ENCODE assay signal across 8 cellular contexts in the genomic region with DNA sequence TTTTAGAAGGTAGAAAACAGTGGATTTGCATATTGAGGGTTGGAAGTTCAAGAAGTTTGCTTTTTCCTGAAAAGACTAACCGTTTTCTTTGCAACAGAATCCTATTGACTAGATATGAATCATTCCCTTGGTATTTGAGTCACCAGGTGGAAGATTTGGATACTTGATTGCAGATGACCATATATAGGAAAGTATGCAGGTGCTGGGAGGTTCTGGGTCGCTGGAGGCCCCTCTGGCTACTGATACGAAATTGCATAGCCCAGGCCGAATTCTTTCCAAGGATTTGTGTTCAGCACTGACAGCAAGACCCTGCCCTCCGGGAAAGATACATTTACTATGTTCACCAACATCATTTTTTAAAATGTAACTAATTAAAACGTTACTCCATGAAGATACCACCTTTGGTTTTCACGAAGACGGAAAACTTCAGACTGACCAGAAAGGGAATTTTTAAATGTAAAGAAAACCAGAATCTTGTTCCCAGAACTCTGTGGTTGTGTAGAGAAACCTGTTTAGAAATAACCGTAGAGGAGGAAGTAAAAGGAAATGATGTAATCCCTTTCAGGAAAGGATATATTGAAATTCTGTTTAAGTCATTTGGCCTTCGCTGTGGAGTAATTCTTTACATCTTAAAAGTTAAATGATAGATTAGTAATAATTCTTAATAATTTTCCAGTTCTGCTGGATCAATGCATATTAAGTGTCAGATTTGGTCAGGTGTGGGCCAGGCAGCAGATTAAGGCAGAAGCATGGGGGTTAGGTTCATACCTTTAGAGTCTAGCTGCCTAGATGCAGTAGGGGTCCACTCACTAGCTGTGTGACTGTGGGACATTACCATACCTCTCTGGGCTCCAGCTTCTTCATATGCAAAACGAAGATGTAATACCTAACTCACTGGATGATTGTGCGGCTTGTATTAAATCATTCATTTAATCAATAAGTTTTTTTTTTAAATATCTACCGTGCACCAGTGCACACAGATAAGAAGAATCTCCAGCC. TPM values are rescaled to one million over a fixed set of nuclear protein-coding genes. Genes with fewer than 3 reads are reported as not detected.
DNase-seq lines count a peak whose midpoint lies in the region; ATAC-seq, FAIRE-seq and TF ChIP-seq lines count a peak whose summit lies in the region.

No MANE protein-coding gene starts in this region.

- no peaks in the 10 kb centered on the region for H4K20me1 ChIP-seq in neural progenitor cell (ENCODE audit: low read depth)

- peak overlapping the region; percentile 91 for H2AFZ ChIP-seq in neural progenitor cell (replicated peaks)

- H3K36me3 ChIP-seq in neural progenitor cell: no peaks in the 10 kb centered on the region

- FAIRE-seq in H54 (lab: Jason Lieb, UNC): no peak

- peaks cover 11% of the 10 kb centered on the region for H3F3A ChIP-seq in neural progenitor cell (ENCODE audit: low read depth)

- TF ChIP-seq CTCF in neural progenitor cell (IDR thresholded peaks at IDR 0.05): no peak

- ATAC-seq in GM19035 (IDR thresholded peaks at IDR 0.05; ENCODE audit: unreplicated experiment): no peak

- peak overlapping the region; percentile 100 for H3K27ac ChIP-seq in epithelial cell of prostate
- H3K27ac ChIP-seq in neural progenitor cell: no peak overlapping the region

- peak overlapping the region; percentile 66 for H3K4me3 ChIP-seq in neural progenitor cell

- peak overlapping the region; percentile 93 for H3K4me2 ChIP-seq in neural progenitor cell

- no peaks in the 10 kb centered on the region for H3K9me3 ChIP-seq in neural progenitor cell (ENCODE audit: low read depth)

- H3K4me1 ChIP-seq in neural progenitor cell: peaks cover 8% of the 10 kb centered on the region

- peak overlapping the region; percentile 71 for H3K4me3 Mint-ChIP-seq in neural progenitor cell

- H3K4me1 Mint-ChIP-seq in neural progenitor cell: peaks cover 10% of the 10 kb centered on the region

- peaks cover 17% of the 10 kb centered on the region for H3K27me3 Mint-ChIP-seq in neural progenitor cell (ENCODE audit: insufficient read depth, low read depth)

- H3K27me3 ChIP-seq in neural progenitor cell: peaks cover 46% of the 10 kb centered on the region

- TF ChIP-seq POLR2A in H54 (IDR thresholded peaks at IDR 0.05; ENCODE audit: low read depth, low read length): no peak

- no peaks in the 10 kb centered on the region for H3K36me3 Mint-ChIP-seq in neural progenitor cell

- H3K9ac ChIP-seq in neural progenitor cell: no peak overlapping the region

- no peak overlapping the region for H3K27ac Mint-ChIP-seq in neural progenitor cell

- DNase-seq in H54 (ENCODE audit: insufficient read length, low spot score) (peak; percentile 49), NOMO-1 treated with dmso at 0.1 percent for 144 hours (lab: John Stamatoyannopoulos, UW; ENCODE audit: unreplicated experiment) (peak; percentile 10), epithelial cell of prostate (ENCODE audit: low read depth, low spot score) (peak; percentile 49), neural progenitor cell (ENCODE audit: low spot score) (peak; percentile 35), COLO829 (ENCODE audit: low spot score) (no peak), mesenteric fat pad (ENCODE audit: low spot score) (no peak)
- no peak for DNase-seq in effector CD4-positive, alpha-beta T cell

- H3K79me2 ChIP-seq in neural progenitor cell (ENCODE audit: low read depth): no peaks in the 10 kb centered on the region

- peaks cover 3% of the 10 kb centered on the region for H3K9me3 Mint-ChIP-seq in neural progenitor cell

RNA-seq across cellular contexts. Expression of gene ANXA3, which starts 1.1 kb away (rescaled TPM):
- 1.7 and 1.9 TPM in 2 replicates for total RNA-seq in neural progenitor cell (ENCODE audit: low replicate concordance)
- total RNA-seq in mesenteric fat pad: 49.8 TPM

Comparison
In these comparisons a context has a peak if more than half of its experiments do, and no peak if none do; other contexts are left out.
1. DNase-seq: peak in H54 (single experiment), NOMO-1 treated with dmso at 0.1 percent for 144 hours (single experiment), epithelial cell of prostate (single experiment) and neural progenitor cell (single experiment); none in effector CD4-positive, alpha-beta T cell (single experiment), COLO829 (single experiment) and mesenteric fat pad (single experiment).
2. RNA of gene ANXA3, which starts 1.1 kb away (total RNA-seq): 49.8 TPM in mesenteric fat pad (single experiment); 1.7 to 1.9 TPM in neural progenitor cell; every median in the first group is over 10 times any median in the second.